In genomic region chr17:49217651-49218413, GRCh38 we compare ENCODE assay signal across 8 cellular contexts. TPM values are rescaled to one million over a fixed set of nuclear protein-coding genes. Genes with fewer than 3 reads are reported as not detected.
DNase-seq lines count a peak whose midpoint lies in the region; ATAC-seq lines count a peak whose summit lies in the region.

No MANE protein-coding gene starts in this region.

- H3K9me3 Mint-ChIP-seq in naive thymus-derived CD8-positive, alpha-beta T cell: no peaks in the 10 kb centered on the region

- no peaks in the 10 kb centered on the region for H3K27me3 Mint-ChIP-seq in naive thymus-derived CD8-positive, alpha-beta T cell

- peaks cover 0 to 31% (median 2%) of the 10 kb centered on the region in 3 donors for H3K36me3 Mint-ChIP-seq in naive thymus-derived CD8-positive, alpha-beta T cell

- H3K4me3 Mint-ChIP-seq in naive thymus-derived CD8-positive, alpha-beta T cell: peak overlapping the region; percentile 72 to 98 (median 86)

- DNase-seq in Ammon's horn (ENCODE audit: low spot score): peak; percentile 76
- DNase-seq in NOMO-1 treated with DMSO at 0.1 percent for 48 hours (lab: John Stamatoyannopoulos, UW; ENCODE audit: unreplicated experiment): peak; percentile 74
- DNase-seq in activated gamma-delta T cell treated with anti-CD3 and anti-CD28 coated beads, Interleukin-2, amount 50 U/mL, for 16 hours (ENCODE audit: low read depth): peak; percentile 65
- DNase-seq in naive thymus-derived CD8-positive, alpha-beta T cell: peak; percentile 44 to 90 (median 82)
- no peak for DNase-seq in NCI-H2081 treated with DMSO at 0.1 percent for 48 hours (lab: John Stamatoyannopoulos, UW)
- DNase-seq in H4 (ENCODE audit: low spot score): no peak

- POLR2A ChIA-PET in naive thymus-derived CD8-positive, alpha-beta T cell (lab: Charles Lee): interaction anchor here (0.7 to 13.0 kb wide), 7 partner anchors 8 to 150 kb away, joined by 3 to 195 read pairs (median 5); partner anchors contain the start of genes ABI3, GNGT2 and PHOSPHO1

- ATAC-seq in GM19452 (IDR thresholded peaks at IDR 0.05; ENCODE audit: unreplicated experiment) (peak; percentile 42), HG02840 (IDR thresholded peaks at IDR 0.05; ENCODE audit: low FRiP score, unreplicated experiment) (no peak)
- peak; percentile 81 to 83 for ATAC-seq in naive thymus-derived CD8-positive, alpha-beta T cell

- peaks cover 43 to 80% (median 78%) of the 10 kb centered on the region in 4 donors for H3K4me1 Mint-ChIP-seq in naive thymus-derived CD8-positive, alpha-beta T cell

- H3K27ac Mint-ChIP-seq in naive thymus-derived CD8-positive, alpha-beta T cell: peak overlapping the region; percentile 94 to 100 (median 98)

RNA-seq across cellular contexts. Expression of gene ABI3, which starts 7.3 kb away (rescaled TPM):
- 10 to 100 TPM; 16.6 to 16.9 TPM for total RNA-seq in naive thymus-derived CD8-positive, alpha-beta T cell
- 10 to 100 TPM; 27.7 to 50.7 (median 48.4) TPM for polyA plus RNA-seq in naive thymus-derived CD8-positive, alpha-beta T cell
- total RNA-seq in H4 (2014; rRNA removed; shearing (Covaris generic)): not detected in 2 replicates

RNA-seq across cellular contexts. Expression of gene GNGT2, which starts 7.5 kb away (rescaled TPM):
- total RNA-seq in naive thymus-derived CD8-positive, alpha-beta T cell: 1 to 10 TPM; 4.7 to 7.0 TPM
- 10 to 100 TPM; 14.7 to 25.8 (median 17.1) TPM for polyA plus RNA-seq in naive thymus-derived CD8-positive, alpha-beta T cell
- total RNA-seq in H4 (2014; rRNA removed; shearing (Covaris generic)): 0.87 TPM in 1 of 2 replicates, not detected in the other

RNA-seq across cellular contexts. Expression of gene PHOSPHO1, which starts 12.8 kb away (rescaled TPM):
- total RNA-seq in naive thymus-derived CD8-positive, alpha-beta T cell: not detected
- polyA plus RNA-seq in naive thymus-derived CD8-positive, alpha-beta T cell: under 1 TPM; 0.25 to 0.62 (median 0.35) TPM
- 0.74 and 0.88 TPM in 2 replicates for total RNA-seq in H4 (2014; rRNA removed; shearing (Covaris generic))

Comparison
In these comparisons a context has a peak if more than half of its experiments do, and no peak if none do; other contexts are left out.
1. DNase-seq: peak in Ammon's horn (single experiment), NOMO-1 treated with DMSO at 0.1 percent for 48 hours (single experiment), activated gamma-delta T cell treated with anti-CD3 and anti-CD28 coated beads, Interleukin-2, amount 50 U/mL, for 16 hours (single experiment) and naive thymus-derived CD8-positive, alpha-beta T cell (10 of 10); none in NCI-H2081 treated with DMSO at 0.1 percent for 48 hours (single experiment) and H4 (single experiment).
2. RNA of gene ABI3, which starts 7.3 kb away (total RNA-seq): 16.6 to 16.9 TPM in naive thymus-derived CD8-positive, alpha-beta T cell; not detected in H4; every median in the first group is over 10 times any median in the second.